ENCODE assay signal across 1 cellular context in genomic region chr4:4472344-4472958, GRCh38.
TF ChIP-seq lines count a peak whose summit lies in the region.

No MANE protein-coding gene starts in this region.

TF ChIP-seq in HepG2, 621 proteins besides CTCF, POLR2A, EP300 and RAD21 (continued from another document and continues in another):
- TF ChIP-seq PHF5A (CRISPR knock-in tag; IDR thresholded peaks at IDR 0.05; ENCODE audit: low read depth, unreplicated experiment) (peak; percentile 34), HDAC6 (IDR thresholded peaks at IDR 0.05; ENCODE audit: low read depth, low read length) (no peak), BCL6 (CRISPR knock-in tag; IDR thresholded peaks at IDR 0.05) (peak; percentile 41; the same call in 1 of the 2 replicates), UBTF (CRISPR knock-in tag; IDR thresholded peaks at IDR 0.05) (no peak), HOXD1 (CRISPR knock-in tag; IDR thresholded peaks at IDR 0.05) (no peak), FOXK1 (CRISPR knock-in tag; IDR thresholded peaks at IDR 0.05; ENCODE audit: borderline replicate concordance, low read depth) (no peak; the same call in 1 of the 2 replicates), IKZF5 (CRISPR knock-in tag; IDR thresholded peaks at IDR 0.05) (peak; percentile 78; the same call in 1 of the 2 replicates), STAT6 (CRISPR knock-in tag; IDR thresholded peaks at IDR 0.05; ENCODE audit: borderline replicate concordance) (no peak), AFF4 (CRISPR knock-in tag; IDR thresholded peaks at IDR 0.05) (no peak), ATF3 (CRISPR knock-in tag; IDR thresholded peaks at IDR 0.05) (no peak), ZNF235 (CRISPR knock-in tag; IDR thresholded peaks at IDR 0.05; ENCODE audit: borderline replicate concordance) (no peak), ZFP62 (CRISPR knock-in tag; IDR thresholded peaks at IDR 0.05) (no peak), TBP (CRISPR knock-in tag; IDR thresholded peaks at IDR 0.05) (no peak), THYN1 (CRISPR knock-in tag; IDR thresholded peaks at IDR 0.05; ENCODE audit: borderline replicate concordance, low read depth) (no peak), SAP130 (CRISPR knock-in tag; IDR thresholded peaks at IDR 0.05; ENCODE audit: low read depth) (peak; percentile 61; the same call in 1 of the 2 replicates), ZNF639 (CRISPR knock-in tag; conservative IDR thresholded peaks at IDR 0.05) (no peak), ZZZ3 (CRISPR knock-in tag; IDR thresholded peaks at IDR 0.05; ENCODE audit: borderline replicate concordance) (no peak), ZNF160 (CRISPR knock-in tag; IDR thresholded peaks at IDR 0.05) (no peak), SIX4 (CRISPR knock-in tag; IDR thresholded peaks at IDR 0.05) (no peak), ZNF367 (CRISPR knock-in tag; IDR thresholded peaks at IDR 0.05; ENCODE audit: borderline replicate concordance) (no peak), BRF2 (CRISPR knock-in tag; IDR thresholded peaks at IDR 0.05) (no peak), ZFP1 (CRISPR knock-in tag; IDR thresholded peaks at IDR 0.05) (no peak), POLR2AphosphoS2 (IDR thresholded peaks at IDR 0.05; ENCODE audit: low read depth, low read length) (no peak), TOPORS (CRISPR knock-in tag; IDR thresholded peaks at IDR 0.05) (no peak), ZNF264 (CRISPR knock-in tag; IDR thresholded peaks at IDR 0.05) (peak; percentile 49; the same call in 1 of the 2 replicates), CENPBD1 (CRISPR knock-in tag; IDR thresholded peaks at IDR 0.05; ENCODE audit: borderline replicate concordance, low read depth) (no peak), CAMTA2 (CRISPR knock-in tag; IDR thresholded peaks at IDR 0.05; ENCODE audit: borderline replicate concordance) (no peak), ZNF205 (CRISPR knock-in tag; IDR thresholded peaks at IDR 0.05) (peak; percentile 88), SCMH1 (CRISPR knock-in tag; IDR thresholded peaks at IDR 0.05; ENCODE audit: borderline replicate concordance) (no peak), HNRNPUL1 (IDR thresholded peaks at IDR 0.05; ENCODE audit: low read depth, low read length) (no peak), ZNF354B (CRISPR knock-in tag; IDR thresholded peaks at IDR 0.05) (no peak), ATF6 (CRISPR knock-in tag; conservative IDR thresholded peaks at IDR 0.05) (no peak), ERF (CRISPR knock-in tag; IDR thresholded peaks at IDR 0.05) (peak; percentile 61), SNRNP70 (IDR thresholded peaks at IDR 0.05; ENCODE audit: low read depth, low read length) (no peak), ZNF17 (CRISPR knock-in tag; IDR thresholded peaks at IDR 0.05) (no peak), ELF1 (CRISPR knock-in tag; IDR thresholded peaks at IDR 0.05) (peak; percentile 16; the same call in 1 of the 2 replicates), ZNF335 (CRISPR knock-in tag; IDR thresholded peaks at IDR 0.05) (0 out of 2 replicates have a peak, but pooled peaks have one; percentile 45), MXD3 (CRISPR knock-in tag; IDR thresholded peaks at IDR 0.05) (0 out of 2 replicates have a peak, but pooled peaks have one; percentile 50), NPAS2 (CRISPR knock-in tag; IDR thresholded peaks at IDR 0.05; ENCODE audit: borderline replicate concordance) (no peak), NCOA5 (CRISPR knock-in tag; IDR thresholded peaks at IDR 0.05) (no peak), ZNF670 (CRISPR knock-in tag; IDR thresholded peaks at IDR 0.05; ENCODE audit: borderline replicate concordance) (no peak), TBX3 (IDR thresholded peaks at IDR 0.05; ENCODE audit: borderline replicate concordance) (peak; percentile 70; the same call in 1 of the 2 replicates), CEBPG (CRISPR knock-in tag; IDR thresholded peaks at IDR 0.05) (no peak; the same call in 1 of the 2 replicates), ZNF691 (CRISPR knock-in tag; IDR thresholded peaks at IDR 0.05; ENCODE audit: borderline replicate concordance, low read depth) (no peak), MXI1 (IDR thresholded peaks at IDR 0.05; ENCODE audit: borderline replicate concordance, low read depth, low read length) (peak; percentile 42; the same call in 1 of the 3 replicates), BATF2 (CRISPR knock-in tag; IDR thresholded peaks at IDR 0.05) (no peak), SP4 (CRISPR knock-in tag; IDR thresholded peaks at IDR 0.05) (no peak), ZNF781 (CRISPR knock-in tag; IDR thresholded peaks at IDR 0.05; ENCODE audit: borderline replicate concordance, not compliant biosample characterization) (no peak), DDIT3 (CRISPR knock-in tag; IDR thresholded peaks at IDR 0.05) (no peak), KLF11 (CRISPR knock-in tag; IDR thresholded peaks at IDR 0.05) (no peak)
